ENCODE assay signal across 24 cellular contexts in genomic region chr15:81880314-81880713, GRCh38.
DNase-seq lines count a peak whose midpoint lies in the region; ATAC-seq and TF ChIP-seq lines count a peak whose summit lies in the region.
"Had no signal": no experiment of that assay in that cellular context is flagged by ENCODE, and none has a peak within 500 bp of the region (broad histone marks: within the 10 kb centered on the region; RNA-seq: fewer than 3 reads in every experiment).

No MANE protein-coding gene starts in this region.

- TF ChIP-seq POLR2A in NB4 (IDR thresholded peaks at IDR 0.05; ENCODE audit: extremely low read depth, insufficient read length), result no peak

- no peaks in the 10 kb centered on the region for H3K9me3 ChIP-seq in heart right ventricle
- H3K9me3 ChIP-seq: MG63, prostate gland, thyroid gland had no signal

- H3K4me3 ChIP-seq in NB4 (ENCODE audit: low read depth, low read length), result no peak overlapping the region
- no peak overlapping the region for H3K4me3 ChIP-seq in heart right ventricle
- H3K4me3 ChIP-seq: cardiac muscle cell, MG63, prostate gland, SJCRH30, thyroid gland had no signal

- H3K36me3 Mint-ChIP-seq in stimulated activated memory B cell treated with anti-CD40 and anti-IgM and Interleukin-4, amounts not matched to agents 10 μg/mL and 1 μg/mL and 100 μg/mL, for 72 hours, result no peaks in the 10 kb centered on the region
- H3K36me3 Mint-ChIP-seq: CD8-positive, alpha-beta memory T cell had no signal

- H3K4me3 Mint-ChIP-seq in stimulated activated memory B cell treated with anti-CD40 and anti-IgM and Interleukin-4, amounts not matched to agents 10 μg/mL and 1 μg/mL and 100 μg/mL, for 72 hours, result no peak overlapping the region
- H3K4me3 Mint-ChIP-seq: CD8-positive, alpha-beta memory T cell; T-helper 1 cell treated with Interleukin-12 subunit alpha and Interleukin-12 subunit beta and Interleukin-4 antibody, amounts not matched to agents 30 μg/mL and 1 μg/mL, for 36 hours had no signal

- peak overlapping the region; percentile 43 for H3K27ac Mint-ChIP-seq in stimulated activated memory B cell treated with anti-CD40 and anti-IgM and Interleukin-4, amounts not matched to agents 10 μg/mL and 1 μg/mL and 100 μg/mL, for 72 hours
- H3K27ac Mint-ChIP-seq: CD8-positive, alpha-beta memory T cell; T-helper 1 cell treated with Interleukin-12 subunit alpha and Interleukin-12 subunit beta and Interleukin-4 antibody, amounts not matched to agents 30 μg/mL and 1 μg/mL, for 36 hours had no signal

- H3K27me3 Mint-ChIP-seq in stimulated activated memory B cell treated with anti-CD40 and anti-IgM and Interleukin-4, amounts not matched to agents 10 μg/mL and 1 μg/mL and 100 μg/mL, for 72 hours, result no peaks in the 10 kb centered on the region

- intact Hi-C loops in heart right ventricle (cut with DNase I), result loop anchor here in 1 of 10 donors (5.0 kb wide), 1 partner anchor 33 kb away; no protein-coding TSS in a partner anchor

- H3K36me3 ChIP-seq in heart right ventricle, result no peaks in the 10 kb centered on the region
- H3K36me3 ChIP-seq: cardiac muscle cell, MG63, prostate gland, SJCRH30, thyroid gland had no signal

- peaks cover 10% of the 10 kb centered on the region for H3K4me1 Mint-ChIP-seq in stimulated activated memory B cell treated with anti-CD40 and anti-IgM and Interleukin-4, amounts not matched to agents 10 μg/mL and 1 μg/mL and 100 μg/mL, for 72 hours
- H3K4me1 Mint-ChIP-seq: CD8-positive, alpha-beta memory T cell had no signal

- ATAC-seq in GM18502 (IDR thresholded peaks at IDR 0.05; ENCODE audit: poor library complexity, unreplicated experiment) (peak; percentile 58), GM21528 (IDR thresholded peaks at IDR 0.05; ENCODE audit: low FRiP score, unreplicated experiment) (peak; percentile 66), GM18517 (IDR thresholded peaks at IDR 0.05; ENCODE audit: unreplicated experiment) (no peak), heart right ventricle (no peak)
- ATAC-seq in stimulated activated memory B cell treated with anti-CD40 and anti-IgM and Interleukin-4, amounts not matched to agents 10 μg/mL and 1 μg/mL and 100 μg/mL, for 72 hours, result peak; percentile 90
- ATAC-seq: stimulated activated naive CD8-positive, alpha-beta T cell treated with anti-CD3 and anti-CD28 coated beads, Interleukin-15, Interleukin-2, amounts not matched to agents 100 U/mL and 50 U/mL, for 24 hours had no signal

- TF ChIP-seq CTCF in NB4 (IDR thresholded peaks at IDR 0.05; ENCODE audit: low read depth, low read length) (no peak), heart right ventricle (IDR thresholded peaks at IDR 0.05) (no peak)

- H3K27ac ChIP-seq in heart right ventricle, result no peak overlapping the region
- H3K27ac ChIP-seq: cardiac muscle cell, prostate gland, SJCRH30, thyroid gland, VCaP had no signal

- no peaks in the 10 kb centered on the region for H3K4me1 ChIP-seq in heart right ventricle
- H3K4me1 ChIP-seq: prostate gland had no signal

- H3K9me3 Mint-ChIP-seq in stimulated activated memory B cell treated with anti-CD40 and anti-IgM and Interleukin-4, amounts not matched to agents 10 μg/mL and 1 μg/mL and 100 μg/mL, for 72 hours, result no peaks in the 10 kb centered on the region
- H3K9me3 Mint-ChIP-seq: T-helper 1 cell treated with Interleukin-12 subunit alpha and Interleukin-12 subunit beta and Interleukin-4 antibody, amounts not matched to agents 30 μg/mL and 1 μg/mL, for 36 hours had no signal

- DNase-seq in NB4 (ENCODE audit: low read depth) (peak; percentile 6), occipital lobe (lab: John Stamatoyannopoulos, UW) (no peak), heart right ventricle (no peak)
- DNase-seq: activated CD4-positive, alpha-beta T cell treated with anti-CD3 and anti-CD28 coated beads, Interleukin-2, amount 50 U/mL, for 4 hours; activated naive CD4-positive, alpha-beta T cell; amygdala; CD8-positive, alpha-beta memory T cell; head of caudate nucleus; MG63; midbrain; NCI-H187; NCI-H748 treated with DMSO at 0.1 percent for 48 hours; stimulated activated CD4-positive, alpha-beta T cell treated with anti-CD3 and anti-CD28 coated beads, Interleukin-1b, Interleukin-23, amount 100 ng/mL, for 48 hours; stimulated activated naive CD8-positive, alpha-beta T cell treated with anti-CD3 and anti-CD28 coated beads, Interleukin-15, Interleukin-2, amounts not matched to agents 100 U/mL and 50 U/mL, for 24 hours; thyroid gland had no signal

- H3K27me3 ChIP-seq in heart right ventricle, result no peaks in the 10 kb centered on the region
- H3K27me3 ChIP-seq: cardiac muscle cell, MG63, SJCRH30, thyroid gland had no signal

- 86 to 88% methylated on average over 4 of the region's 4 CpGs for WGBS in heart right ventricle, 2 donors

Comparison
In these comparisons a context has a peak if more than half of its experiments do, and no peak if none do; other contexts are left out.
1. ATAC-seq: peak in GM18502 (single experiment), GM21528 (single experiment) and stimulated activated memory B cell treated with anti-CD40 and anti-IgM and Interleukin-4, amounts not matched to agents 10 μg/mL and 1 μg/mL and 100 μg/mL, for 72 hours (single experiment); none in GM18517 (single experiment) and heart right ventricle (0 of 8).